In the genomic region with DNA sequence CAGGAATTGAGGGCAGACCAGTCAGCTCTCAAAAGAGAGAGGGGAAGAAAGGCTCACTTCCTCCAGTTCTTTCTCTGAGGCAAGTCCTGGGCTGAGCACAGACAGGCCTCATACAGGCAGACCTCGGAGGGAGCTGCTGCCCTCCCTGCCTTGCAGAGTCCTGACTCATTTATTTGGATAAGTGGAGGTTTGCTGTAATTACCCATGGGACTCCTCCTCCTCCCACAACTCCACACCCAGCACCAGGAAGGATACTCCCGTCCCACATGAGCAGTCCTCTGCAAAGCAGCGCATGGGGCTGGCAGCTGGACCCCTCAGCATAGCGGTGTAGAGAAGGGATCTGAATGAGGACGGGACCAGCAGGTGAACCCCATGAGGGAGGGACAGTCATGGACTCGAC, we compare ENCODE assay signal across 11 cellular contexts. TPM values are rescaled to one million over a fixed set of nuclear protein-coding genes. Genes with fewer than 3 reads are reported as not detected.
DNase-seq lines count a peak whose midpoint lies in the region; ATAC-seq, FAIRE-seq and TF ChIP-seq lines count a peak whose summit lies in the region.
"Had no signal": no experiment of that assay in that cellular context is flagged by ENCODE, and none has a peak within 500 bp of the region (broad histone marks: within the 10 kb centered on the region; RNA-seq: fewer than 3 reads in every experiment).

No MANE protein-coding gene starts in this region.

- intact Hi-C loops in activated CD8-positive, alpha-beta T cell treated with anti-CD3 and anti-CD28 coated beads for 36 hours (cut with micrococcal nuclease), result no loop called here

- TF ChIP-seq POLR2A in H1 (IDR thresholded peaks at IDR 0.05; ENCODE audit: control extremely low read depth in 1 of 2, low read depth in 2 of 2, low read length in 2 of 2), result no peak

- no peak overlapping the region for H3K4me3 Mint-ChIP-seq in activated CD8-positive, alpha-beta T cell treated with anti-CD3 and anti-CD28 coated beads for 36 hours

- H3K27ac Mint-ChIP-seq in activated CD8-positive, alpha-beta T cell treated with anti-CD3 and anti-CD28 coated beads for 36 hours, result no peak overlapping the region

- H3K4me1 ChIP-seq in Karpas-422 (ENCODE audit: low read length) (no peaks in the 10 kb centered on the region), H1 (replicated peaks in 1 of 4; ENCODE audit: control insufficient read depth in 3 of 4, insufficient read depth in 4 of 4, low read length in 3 of 4) (peaks cover 1 to 3% (median 3%) of the 10 kb centered on the region in 4 experiments; a peak in 5 of 7 replicates), mesenchymal stem cell (ENCODE audit: control insufficient read depth, insufficient read depth, low read depth, low read length) (peaks cover 17% of the 10 kb centered on the region)

- no peak overlapping the region for H3K4me2 ChIP-seq in Karpas-422 (ENCODE audit: low read depth, low read length, poor library complexity, severe bottlenecking)
- no peak overlapping the region for H3K4me2 ChIP-seq in H1 (ENCODE audit: insufficient read depth in 1 of 2, low read depth in 2 of 2, low read length in 2 of 2)
- H3K4me2 ChIP-seq in mesenchymal stem cell (ENCODE audit: low read length, poor library complexity, severe bottlenecking), result no peak overlapping the region

- peaks cover 7% of the 10 kb centered on the region for H3K4me1 Mint-ChIP-seq in activated CD8-positive, alpha-beta T cell treated with anti-CD3 and anti-CD28 coated beads for 36 hours (ENCODE audit: low read depth)

- H3K9ac ChIP-seq in Karpas-422 (ENCODE audit: low read length) (no peak overlapping the region), H1 (replicated peaks in 1 of 4; ENCODE audit: extremely low read depth in 1 of 4, low read depth in 3 of 4, low read length in 3 of 4) (no peak overlapping the region), mesenchymal stem cell (ENCODE audit: low read length) (peak overlapping the region; percentile 90)

- TF ChIP-seq RAD21 in H1 (IDR thresholded peaks at IDR 0.05 in 1 of 2, conservative IDR thresholded peaks at IDR 0.05 in 1 of 2; ENCODE audit: low read depth in 2 of 2, low read length in 2 of 2), result no peak

- H3K14ac ChIP-seq in H1 (ENCODE audit: insufficient read length) (no peak overlapping the region), mesenchymal stem cell (ENCODE audit: low read length in 2 of 2) (no peak overlapping the region)

- H4K91ac ChIP-seq in H1 (replicated peaks; ENCODE audit: insufficient read length, low read length) (no peak overlapping the region), mesenchymal stem cell (ENCODE audit: low read length) (peak overlapping the region; percentile 96)

- DNase-seq in AG09319 (ENCODE audit: extremely low read depth, low read depth), result peak; percentile 42
- DNase-seq in Karpas-422, result peak; percentile 27
- DNase-seq in H1 (ENCODE audit: low read depth in 1 of 2, low spot score in 2 of 2), result no peak
- DNase-seq in mesenchymal stem cell, result peak; percentile 85
- DNase-seq in activated CD8-positive, alpha-beta T cell treated with anti-CD3 and anti-CD28 coated beads for 36 hours, result no peak
- no peak for DNase-seq in GM13977 (ENCODE audit: low spot score)
- no peak for DNase-seq in stimulated activated CD4-positive, alpha-beta T cell treated with anti-CD3 and anti-CD28 coated beads, Interleukin-4, amount 100 ng/mL, for 24 hours
- DNase-seq: activated naive CD4-positive, alpha-beta T cell treated with anti-CD3 and anti-CD28 coated beads, Interleukin-2, amount 50 U/mL, for 16 hours; NCI-H345; small intestine had no signal

- no peak overlapping the region for H4K5ac ChIP-seq in H1 (ENCODE audit: insufficient read length, low read depth, low read length)

- H2AFZ ChIP-seq in Karpas-422 (ENCODE audit: low read length), result no peak overlapping the region
- no peak overlapping the region for H2AFZ ChIP-seq in H1 (ENCODE audit: low read length)
- H2AFZ ChIP-seq in mesenchymal stem cell (ENCODE audit: low read depth, low read length), result peak overlapping the region; percentile 55

- no peak overlapping the region for H2BK12ac ChIP-seq in H1 (ENCODE audit: low read depth, low read length)
- peak overlapping the region; percentile 66 to 91 for H2BK12ac ChIP-seq in mesenchymal stem cell (ENCODE audit: low read length in 2 of 2)

- H3K23me2 ChIP-seq in H1 (ENCODE audit: low read depth, low read length), result peaks cover 3% of the 10 kb centered on the region; the same call in 1 of the 2 replicates

- H3K36me3 ChIP-seq in Karpas-422 (ENCODE audit: insufficient read depth, low read length) (no peaks in the 10 kb centered on the region), H1 (ENCODE audit: control insufficient read depth in 2 of 4, insufficient read depth in 4 of 4, low read length in 3 of 4) (no peaks in the 10 kb centered on the region), mesenchymal stem cell (ENCODE audit: control insufficient read depth in 1 of 2, insufficient read depth in 2 of 2, low read depth in 1 of 2, low read length in 2 of 2) (no peaks in the 10 kb centered on the region)

- TF ChIP-seq CTCF in AG09319 (IDR thresholded peaks at IDR 0.05; ENCODE audit: low read depth, low read length) (no peak), H1 (IDR thresholded peaks at IDR 0.05; ENCODE audit: control extremely low read depth in 1 of 3, insufficient read depth in 1 of 3, low read depth in 1 of 3, low read length in 3 of 3) (no peak), GM13977 (IDR thresholded peaks at IDR 0.05; ENCODE audit: extremely low read depth, insufficient read depth, missing control alignments) (no peak)
- TF ChIP-seq CTCF in activated CD8-positive, alpha-beta T cell treated with anti-CD3 and anti-CD28 coated beads for 36 hours (IDR thresholded peaks at IDR 0.05), result no peak

- H3K4me3 ChIP-seq in Karpas-422 (ENCODE audit: low read length) (no peak overlapping the region), H1 (ENCODE audit: extremely low read depth in 1 of 4, insufficient read depth in 2 of 4, low read depth in 3 of 4, low read length in 4 of 4) (no peak overlapping the region), mesenchymal stem cell (ENCODE audit: insufficient read depth in 1 of 2, low read depth in 1 of 2, low read length in 2 of 2) (peak overlapping the region in 1 of 2 experiments; percentile 50)

- no peak overlapping the region for H3K18ac ChIP-seq in H1 (ENCODE audit: extremely low read depth, low read length)
- H3K18ac ChIP-seq in mesenchymal stem cell (ENCODE audit: low read depth in 1 of 2, low read length in 2 of 2), result peak overlapping the region; percentile 46 to 64

- H2BK5ac ChIP-seq in H1 (ENCODE audit: low read depth, low read length) (no peak overlapping the region), mesenchymal stem cell (ENCODE audit: low read depth, low read length, poor library complexity, severe bottlenecking) (no peak overlapping the region)

- H3K4ac ChIP-seq in H1 (replicated peaks; ENCODE audit: insufficient read length, low read depth, low read length) (no peak overlapping the region), mesenchymal stem cell (ENCODE audit: low read depth in 1 of 2, low read length in 2 of 2) (peak overlapping the region in 1 of 2 experiments; percentile 26)

- no peaks in the 10 kb centered on the region for H3K79me2 ChIP-seq in Karpas-422 (ENCODE audit: low read length)
- no peaks in the 10 kb centered on the region for H3K79me2 ChIP-seq in H1 (ENCODE audit: control insufficient read depth in 1 of 2, insufficient read depth in 2 of 2, low read length in 2 of 2)

- peak overlapping the region; percentile 45 for H4K8ac ChIP-seq in H1 (ENCODE audit: extremely low read depth, insufficient read depth, low read length)
- H4K8ac ChIP-seq in mesenchymal stem cell (ENCODE audit: low read length), result peak overlapping the region; percentile 78

- H3K27me3 Mint-ChIP-seq in activated CD8-positive, alpha-beta T cell treated with anti-CD3 and anti-CD28 coated beads for 36 hours, result peaks cover 5% of the 10 kb centered on the region

- H3K27me3 ChIP-seq in Karpas-422 (ENCODE audit: low read length) (no peaks in the 10 kb centered on the region), H1 (replicated peaks in 1 of 4; ENCODE audit: control insufficient read depth in 3 of 4, extremely low read depth in 1 of 4, insufficient read depth in 3 of 4, low read length in 3 of 4) (no peaks in the 10 kb centered on the region), mesenchymal stem cell (ENCODE audit: control insufficient read depth in 1 of 2, insufficient read depth in 1 of 2, low read length in 2 of 2) (peaks cover 0 to 3% of the 10 kb centered on the region in 2 experiments)

- H4K20me1 ChIP-seq in Karpas-422 (ENCODE audit: insufficient read depth, low read depth, low read length), result no peaks in the 10 kb centered on the region
- H4K20me1 ChIP-seq in H1 (replicated peaks in 1 of 2; ENCODE audit: control insufficient read depth in 1 of 2, insufficient read depth in 2 of 2, low read length in 2 of 2), result no peaks in the 10 kb centered on the region

- no peak for ATAC-seq in activated CD8-positive, alpha-beta T cell treated with anti-CD3 and anti-CD28 coated beads for 36 hours
- no peak for ATAC-seq in GM18502 (IDR thresholded peaks at IDR 0.05; ENCODE audit: poor library complexity, unreplicated experiment)

- H3K23ac ChIP-seq in H1 (ENCODE audit: insufficient read length), result no peak overlapping the region
- H3K23ac ChIP-seq in mesenchymal stem cell (ENCODE audit: low read length in 2 of 2), result no peak overlapping the region

- no peaks in the 10 kb centered on the region for H3K79me1 ChIP-seq in H1 (ENCODE audit: low read depth, low read length)
- no peaks in the 10 kb centered on the region for H3K79me1 ChIP-seq in mesenchymal stem cell (replicated peaks; ENCODE audit: low read length, poor library complexity, severe bottlenecking)

- H3K27ac ChIP-seq in Karpas-422 (ENCODE audit: low read length) (no peak overlapping the region), H1 (ENCODE audit: low read depth, low read length) (no peak overlapping the region), mesenchymal stem cell (ENCODE audit: low read length, poor library complexity, severe bottlenecking) (peak overlapping the region; percentile 64)

- POLR2A ChIA-PET in H1 (lab: Charles Lee; ENCODE audit: partially characterized antibody), result no interaction called here
- POLR2A ChIA-PET in activated CD8-positive, alpha-beta T cell treated with anti-CD3 and anti-CD28 coated beads for 36 hours (lab: Charles Lee), result interaction anchor here (1.0 kb wide), 1 partner anchor 27 kb away, joined by 4 read pairs; no protein-coding TSS in a partner anchor

- CTCF ChIA-PET in H1 (lab: Charles Lee; ENCODE audit: partially characterized antibody), result interaction anchor here (0.9 to 1.7 kb wide), 4 partner anchors 8 to 308 kb away, joined by 3 to 4 read pairs (median 3); no protein-coding TSS in a partner anchor
- CTCF ChIA-PET in activated CD8-positive, alpha-beta T cell treated with anti-CD3 and anti-CD28 coated beads for 36 hours (lab: Charles Lee), result interaction anchor here (1.0 kb wide), 1 partner anchor 10 kb away, joined by 3 read pairs; no protein-coding TSS in a partner anchor

- in situ Hi-C loops in GM13977 (cut with MboI; ENCODE audit: low pct_unique_long_range_greater_than_20kb, low sequenced_read_pairs, unreplicated experiment), result no loop called here

- FAIRE-seq in H1 (lab: Jason Lieb, UNC), result no peak
- FAIRE-seq: small intestine had no signal

- H2AK5ac ChIP-seq in H1 (ENCODE audit: low read depth, low read length) (no peak overlapping the region), mesenchymal stem cell (ENCODE audit: low read length, severe bottlenecking) (no peak overlapping the region)

- H2BK120ac ChIP-seq in H1 (replicated peaks; ENCODE audit: low read depth, low read length) (no peak overlapping the region), mesenchymal stem cell (ENCODE audit: low read depth, low read length) (no peak overlapping the region)

- H3K36me3 Mint-ChIP-seq in activated CD8-positive, alpha-beta T cell treated with anti-CD3 and anti-CD28 coated beads for 36 hours (ENCODE audit: low read depth), result no peaks in the 10 kb centered on the region

- H2BK15ac ChIP-seq in H1 (ENCODE audit: low read length), result no peak overlapping the region
- no peak overlapping the region for H2BK15ac ChIP-seq in mesenchymal stem cell (ENCODE audit: low read depth, poor library complexity, severe bottlenecking)

- TF ChIP-seq EP300 in H1 (IDR thresholded peaks at IDR 0.05; ENCODE audit: borderline replicate concordance in 1 of 2, low read depth in 2 of 2, low read length in 2 of 2), result no peak

- WGBS in H1 (ENCODE audit: extremely low coverage in 1 of 2, insufficient coverage in 1 of 2, insufficient read length in 1 of 2, insufficient replicate concordance in 2 of 2, low coverage in 1 of 2, low lambda C conversion rate in 2 of 2, missing lambda C conversion rate in 1 of 2), 2 experiments, result 77% methylated on average over 6 of the region's 6 CpGs; no CpG with 5 or more reads in 1 of the 2 experiments
- WGBS in mesenchymal stem cell, result 29% methylated on average over 5 of the region's 6 CpGs

- H3K9me3 ChIP-seq in Karpas-422 (ENCODE audit: low read length) (no peaks in the 10 kb centered on the region), H1 (ENCODE audit: insufficient read depth in 2 of 2, low read depth in 1 of 2, low read length in 1 of 2) (no peaks in the 10 kb centered on the region), mesenchymal stem cell (ENCODE audit: control insufficient read depth, low read length) (no peaks in the 10 kb centered on the region)

- H2BK20ac ChIP-seq in H1 (ENCODE audit: low read length), result no peak overlapping the region

- H3K9me3 Mint-ChIP-seq in activated CD8-positive, alpha-beta T cell treated with anti-CD3 and anti-CD28 coated beads for 36 hours, result no peaks in the 10 kb centered on the region

- no peaks in the 10 kb centered on the region for H3K9me2 ChIP-seq in Karpas-422 (replicated peaks; ENCODE audit: insufficient read depth, low read length)

- no peak overlapping the region for H3K56ac ChIP-seq in H1 (replicated peaks; ENCODE audit: insufficient read length, low read depth, low read length)

RNA-seq across cellular contexts. Expression of a gene that starts 13.4 kb away (rescaled TPM):
- total RNA-seq in Karpas-422 (2014; rRNA removed; shearing (Covaris generic); ENCODE audit: low replicate concordance), result not detected in 2 replicates
- total RNA-seq in H1 (2021; fragmentation: NEBNext Ultra II Directional; extraction: Animal tissue kit (Norgen Biotek cat#: 25700)), result not detected in 2 replicates
- not detected in 2 replicates for polyA plus RNA-seq in H1 (2011; rRNA removed)
- polyA plus RNA-seq in H1 (2011; cell fraction: cytosol; rRNA removed), result not detected
- not detected for polyA plus RNA-seq in H1 (2011; cell fraction: nucleus; rRNA removed)
- polyA plus RNA-seq in H1 (2012, experiment 1 of 2), result not detected in 4 replicates
- polyA plus RNA-seq in H1 (2012, experiment 2 of 2), result not detected
- polyA plus RNA-seq in H1 (2013, experiment 1 of 2), result not detected
- not detected for polyA plus RNA-seq in H1 (2013, experiment 2 of 2)
- not detected in 2 replicates for polyA minus RNA-seq in H1 (2011; rRNA and poly(A)+ RNA removed)
- not detected for polyA minus RNA-seq in H1 (2011; cell fraction: cytosol; rRNA and poly(A)+ RNA removed)
- not detected for polyA minus RNA-seq in H1 (2011; cell fraction: nucleus; rRNA and poly(A)+ RNA removed)
- not detected for polyA plus RNA-seq in mesenchymal stem cell (2013, experiment 1 of 2)
- not detected for polyA plus RNA-seq in mesenchymal stem cell (2013, experiment 2 of 2)
- not detected for total RNA-seq in activated CD8-positive, alpha-beta T cell treated with anti-CD3 and anti-CD28 coated beads for 36 hours
- polyA plus RNA-seq: small intestine had no signal

Comparison
In these comparisons a context has a peak if more than half of its experiments do, and no peak if none do; other contexts are left out.
1. DNase-seq: peak in AG09319 (single experiment), Karpas-422 (single experiment) and mesenchymal stem cell (single experiment); none in H1 (0 of 2), activated CD8-positive, alpha-beta T cell treated with anti-CD3 and anti-CD28 coated beads for 36 hours (single experiment), GM13977 (single experiment) and stimulated activated CD4-positive, alpha-beta T cell treated with anti-CD3 and anti-CD28 coated beads, Interleukin-4, amount 100 ng/mL, for 24 hours (single experiment).